In the genomic region with DNA sequence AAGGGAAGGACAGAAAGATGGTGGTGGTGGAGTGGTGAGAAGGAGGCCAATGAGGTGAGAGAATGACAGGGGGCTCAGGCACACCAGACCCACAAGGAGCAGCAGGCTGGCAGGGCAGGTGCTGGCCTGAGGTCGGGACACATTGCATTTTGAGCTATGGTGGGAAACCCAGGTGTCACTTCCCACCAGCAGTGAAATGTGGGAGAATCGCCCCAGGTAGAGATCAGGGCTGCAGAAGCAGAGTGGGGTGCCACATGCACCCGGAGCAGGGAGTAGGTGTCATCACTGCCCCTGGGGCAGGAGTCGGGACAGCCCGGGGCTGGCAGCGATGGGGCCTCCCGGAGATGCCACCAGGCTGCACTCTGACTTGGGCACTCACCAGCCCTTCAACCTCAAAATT, we compare ENCODE assay signal across 23 cellular contexts.
A peak's percentile ranks its signal among the peaks of the same experiment; 100 is the strongest.
DNase-seq lines count a peak whose midpoint lies in the region; ATAC-seq and TF ChIP-seq lines count a peak whose summit lies in the region.
"Had no signal": no experiment of that assay in that cellular context is flagged by ENCODE, and none has a peak within 500 bp of the region (broad histone marks: within the 10 kb centered on the region; RNA-seq: fewer than 3 reads in every experiment).

No MANE protein-coding gene starts in this region.

- no peaks in the 10 kb centered on the region for H3K4me1 Mint-ChIP-seq in activated CD8-positive, alpha-beta T cell treated with anti-CD3 and anti-CD28 coated beads, Interleukin-2, amount 10 ng/mL, durations not matched to agents 7 days and 5 days (ENCODE audit: low read depth)
- peaks cover 15% of the 10 kb centered on the region for H3K4me1 Mint-ChIP-seq in activated CD8-positive, alpha-beta T cell treated with anti-CD3 and anti-CD28 coated beads for 36 hours (ENCODE audit: low read depth)
- peaks cover 3 to 21% (median 18%) of the 10 kb centered on the region in 7 donors for H3K4me1 Mint-ChIP-seq in naive thymus-derived CD4-positive, alpha-beta T cell

- intact Hi-C loops in activated CD8-positive, alpha-beta T cell treated with anti-CD3 and anti-CD28 coated beads for 36 hours (cut with micrococcal nuclease), result no loop called here
- intact Hi-C loops in naive thymus-derived CD4-positive, alpha-beta T cell (cut with micrococcal nuclease), result no loop called here

- H3K9me3 Mint-ChIP-seq in activated CD8-positive, alpha-beta T cell treated with anti-CD3 and anti-CD28 coated beads, Interleukin-2, amount 10 ng/mL, durations not matched to agents 7 days and 5 days (ENCODE audit: insufficient read depth), result no peaks in the 10 kb centered on the region
- H3K9me3 Mint-ChIP-seq in activated CD8-positive, alpha-beta T cell treated with anti-CD3 and anti-CD28 coated beads for 36 hours, result no peaks in the 10 kb centered on the region
- H3K9me3 Mint-ChIP-seq in naive thymus-derived CD4-positive, alpha-beta T cell, result peaks cover 0 to 3% (median 0%) of the 10 kb centered on the region in 11 donors
- H3K9me3 Mint-ChIP-seq: CD8-positive, alpha-beta T cell; GM23338 had no signal

- no peak for ATAC-seq in activated CD8-positive, alpha-beta T cell treated with anti-CD3 and anti-CD28 coated beads, Interleukin-2, amount 10 ng/mL, durations not matched to agents 7 days and 5 days
- ATAC-seq in activated CD8-positive, alpha-beta T cell treated with anti-CD3 and anti-CD28 coated beads for 36 hours, result no peak
- ATAC-seq in HG02970 (IDR thresholded peaks at IDR 0.05; ENCODE audit: low FRiP score, unreplicated experiment), result no peak
- ATAC-seq in naive thymus-derived CD4-positive, alpha-beta T cell, result no peak
- ATAC-seq: CD8-positive, alpha-beta T cell; GM12878; GM23338; HCT116; Panc1 had no signal

- no peaks in the 10 kb centered on the region for H3K36me3 Mint-ChIP-seq in activated CD8-positive, alpha-beta T cell treated with anti-CD3 and anti-CD28 coated beads, Interleukin-2, amount 10 ng/mL, durations not matched to agents 7 days and 5 days (ENCODE audit: low read depth)
- no peaks in the 10 kb centered on the region for H3K36me3 Mint-ChIP-seq in activated CD8-positive, alpha-beta T cell treated with anti-CD3 and anti-CD28 coated beads for 36 hours (ENCODE audit: low read depth)
- H3K36me3 Mint-ChIP-seq in naive thymus-derived CD4-positive, alpha-beta T cell, result no peaks in the 10 kb centered on the region
- H3K36me3 Mint-ChIP-seq: CD8-positive, alpha-beta T cell had no signal

- H3K4me1 ChIP-seq in subcutaneous abdominal adipose tissue (ENCODE audit: control insufficient read depth in 5 of 5, insufficient read depth in 5 of 5, low read length in 5 of 5), result peaks cover 9 to 31% (median 23%) of the 10 kb centered on the region in 5 donors
- H3K4me1 ChIP-seq in naive thymus-derived CD4-positive, alpha-beta T cell (ENCODE audit: control insufficient read depth in 2 of 2, insufficient read depth in 2 of 2, low read length in 2 of 2), result no peaks in the 10 kb centered on the region

- CTCF ChIA-PET in activated CD8-positive, alpha-beta T cell treated with anti-CD3 and anti-CD28 coated beads, Interleukin-2, amount 10 ng/mL, durations not matched to agents 7 days and 5 days (lab: Charles Lee), result no interaction called here
- CTCF ChIA-PET in activated CD8-positive, alpha-beta T cell treated with anti-CD3 and anti-CD28 coated beads for 36 hours (lab: Charles Lee), result no interaction called here
- CTCF ChIA-PET in RWPE1 (lab: Yijun Ruan, JAX), result no interaction called here
- CTCF ChIA-PET in naive thymus-derived CD4-positive, alpha-beta T cell (lab: Charles Lee), result no interaction called here

- H3K27me3 ChIP-seq in subcutaneous abdominal adipose tissue (ENCODE audit: control insufficient read depth in 5 of 5, insufficient read depth in 4 of 5, low read length in 5 of 5), result peaks cover 0 to 11% (median 0%) of the 10 kb centered on the region in 5 donors
- no peaks in the 10 kb centered on the region for H3K27me3 ChIP-seq in naive thymus-derived CD4-positive, alpha-beta T cell (ENCODE audit: control insufficient read depth in 2 of 2, insufficient read depth in 2 of 2, low read length in 2 of 2)
- H3K27me3 ChIP-seq: BLaER1 treated with 17β-estradiol and CSF1 and Interleukin-3, amounts not matched to agents 10 nM and 100 nM had no signal

- H3K27ac ChIP-seq in RWPE1 (peak overlapping the region; percentile 93), subcutaneous abdominal adipose tissue (ENCODE audit: low read depth, low read length) (peak overlapping the region; percentile 65)
- H3K27ac ChIP-seq in naive thymus-derived CD4-positive, alpha-beta T cell (ENCODE audit: low read depth, low read length), result no peak overlapping the region
- H3K27ac ChIP-seq: 22Rv1, KMS-11 had no signal

- H3K36me3 ChIP-seq in subcutaneous abdominal adipose tissue (ENCODE audit: control insufficient read depth in 5 of 5, insufficient read depth in 5 of 5, low read length in 5 of 5), result no peaks in the 10 kb centered on the region
- H3K36me3 ChIP-seq in naive thymus-derived CD4-positive, alpha-beta T cell (ENCODE audit: control insufficient read depth in 2 of 3, insufficient read depth in 3 of 3, low read length in 3 of 3), result no peaks in the 10 kb centered on the region
- H3K36me3 ChIP-seq: BLaER1 treated with 17β-estradiol and CSF1 and Interleukin-3, amounts not matched to agents 10 nM and 100 nM had no signal

- H3K4me3 ChIP-seq in subcutaneous abdominal adipose tissue (ENCODE audit: low read depth in 1 of 5, low read length in 5 of 5), result no peak overlapping the region
- H3K4me3 ChIP-seq in naive thymus-derived CD4-positive, alpha-beta T cell (ENCODE audit: low read length), result no peak overlapping the region
- H3K4me3 ChIP-seq: BLaER1 treated with 17β-estradiol and CSF1 and Interleukin-3, amounts not matched to agents 10 nM and 100 nM; GM12878; GM23338 had no signal

- H3K9ac ChIP-seq in subcutaneous abdominal adipose tissue (ENCODE audit: low read length in 5 of 5), result no peak overlapping the region
- H3K9ac ChIP-seq: BLaER1 treated with 17β-estradiol and CSF1 and Interleukin-3, amounts not matched to agents 10 nM and 100 nM; KMS-11 had no signal

- H3K27me3 Mint-ChIP-seq in activated CD8-positive, alpha-beta T cell treated with anti-CD3 and anti-CD28 coated beads, Interleukin-2, amount 10 ng/mL, durations not matched to agents 7 days and 5 days (ENCODE audit: low read depth), result no peaks in the 10 kb centered on the region
- H3K27me3 Mint-ChIP-seq in activated CD8-positive, alpha-beta T cell treated with anti-CD3 and anti-CD28 coated beads for 36 hours, result no peaks in the 10 kb centered on the region
- peaks cover 0 to 3% (median 0%) of the 10 kb centered on the region in 5 donors for H3K27me3 Mint-ChIP-seq in naive thymus-derived CD4-positive, alpha-beta T cell

- peaks cover 0 to 2% (median 0%) of the 10 kb centered on the region in 5 donors for H3K9me3 ChIP-seq in subcutaneous abdominal adipose tissue (ENCODE audit: control insufficient read depth in 5 of 5, low read length in 5 of 5)
- H3K9me3 ChIP-seq in naive thymus-derived CD4-positive, alpha-beta T cell (ENCODE audit: control insufficient read depth in 2 of 3, low read length in 3 of 3), result no peaks in the 10 kb centered on the region
- H3K9me3 ChIP-seq: BLaER1 treated with 17β-estradiol and CSF1 and Interleukin-3, amounts not matched to agents 10 nM and 100 nM had no signal

- POLR2A ChIA-PET in activated CD8-positive, alpha-beta T cell treated with anti-CD3 and anti-CD28 coated beads, Interleukin-2, amount 10 ng/mL, durations not matched to agents 7 days and 5 days (lab: Charles Lee), result no interaction called here
- POLR2A ChIA-PET in activated CD8-positive, alpha-beta T cell treated with anti-CD3 and anti-CD28 coated beads for 36 hours (lab: Charles Lee), result no interaction called here
- POLR2A ChIA-PET in RWPE1 (lab: Yijun Ruan, JAX; ENCODE audit: low non-redundant PET), result no interaction called here
- POLR2A ChIA-PET in naive thymus-derived CD4-positive, alpha-beta T cell (lab: Charles Lee), result interaction anchor here (0.6 to 1.2 kb wide), 2 partner anchors 10 to 73 kb away, joined by 3 to 4 read pairs; no protein-coding TSS in a partner anchor

- H3K27ac Mint-ChIP-seq in activated CD8-positive, alpha-beta T cell treated with anti-CD3 and anti-CD28 coated beads, Interleukin-2, amount 10 ng/mL, durations not matched to agents 7 days and 5 days, result no peak overlapping the region
- no peak overlapping the region for H3K27ac Mint-ChIP-seq in activated CD8-positive, alpha-beta T cell treated with anti-CD3 and anti-CD28 coated beads for 36 hours
- peak overlapping the region in 2 of 9 donors; percentile 21 to 53 for H3K27ac Mint-ChIP-seq in naive thymus-derived CD4-positive, alpha-beta T cell
- H3K27ac Mint-ChIP-seq: CD8-positive, alpha-beta T cell; GM23338 had no signal

- H3K4me3 Mint-ChIP-seq in activated CD8-positive, alpha-beta T cell treated with anti-CD3 and anti-CD28 coated beads, Interleukin-2, amount 10 ng/mL, durations not matched to agents 7 days and 5 days, result no peak overlapping the region
- no peak overlapping the region for H3K4me3 Mint-ChIP-seq in activated CD8-positive, alpha-beta T cell treated with anti-CD3 and anti-CD28 coated beads for 36 hours
- H3K4me3 Mint-ChIP-seq in naive thymus-derived CD4-positive, alpha-beta T cell, result no peak overlapping the region
- H3K4me3 Mint-ChIP-seq: CD8-positive, alpha-beta T cell; GM23338 had no signal

- DNase-seq in activated CD8-positive, alpha-beta T cell treated with anti-CD3 and anti-CD28 coated beads, Interleukin-2, amount 10 ng/mL, durations not matched to agents 7 days and 5 days, result peak; percentile 11
- no peak for DNase-seq in activated CD8-positive, alpha-beta T cell treated with anti-CD3 and anti-CD28 coated beads for 36 hours
- DNase-seq in RWPE1 (ENCODE audit: low spot score), result no peak
- peak; percentile 33 for DNase-seq in islet precursor cell
- no peak for DNase-seq in naive thymus-derived CD4-positive, alpha-beta T cell
- no peak for DNase-seq in activated effector memory CD4-positive, alpha-beta T cell treated with anti-CD3 and anti-CD28 coated beads, Interleukin-2, amount 50 U/mL, for 16 hours
- DNase-seq: DND-41, IMR-90, NCI-H1092 treated with DMSO at 0.1 percent for 48 hours, NCI-H2029 treated with DMSO at 0.1 percent for 48 hours, NCI-H2171 treated with DMSO at 0.1 percent for 48 hours, NCI-H524 treated with DMSO at 0.1 percent for 48 hours, NCI-H82 had no signal

- TF ChIP-seq CTCF in activated CD8-positive, alpha-beta T cell treated with anti-CD3 and anti-CD28 coated beads for 36 hours (IDR thresholded peaks at IDR 0.05), result no peak
- no peak for TF ChIP-seq CTCF in RWPE1 (conservative IDR thresholded peaks at IDR 0.05; ENCODE audit: low read depth)

Comparison
In these comparisons a context has a peak if more than half of its experiments do, and no peak if none do; other contexts are left out.
1. DNase-seq: peak in activated CD8-positive, alpha-beta T cell treated with anti-CD3 and anti-CD28 coated beads, Interleukin-2, amount 10 ng/mL, durations not matched to agents 7 days and 5 days (single experiment) and islet precursor cell (single experiment); none in activated CD8-positive, alpha-beta T cell treated with anti-CD3 and anti-CD28 coated beads for 36 hours (single experiment), RWPE1 (single experiment), naive thymus-derived CD4-positive, alpha-beta T cell (0 of 9) and activated effector memory CD4-positive, alpha-beta T cell treated with anti-CD3 and anti-CD28 coated beads, Interleukin-2, amount 50 U/mL, for 16 hours (single experiment).